Comparison of ENCODE assay signal across 8 cellular contexts in genomic region chr17:1882836-1883235, GRCh38. TPM values are rescaled to one million over a fixed set of nuclear protein-coding genes. Genes with fewer than 3 reads are reported as not detected.
A peak's percentile ranks its signal among the peaks of the same experiment; 100 is the strongest.
DNase-seq lines count a peak whose midpoint lies in the region; ATAC-seq and TF ChIP-seq lines count a peak whose summit lies in the region.

No MANE protein-coding gene starts in this region.

- TF ChIP-seq CTCF in AG10803 (conservative IDR thresholded peaks at IDR 0.05; ENCODE audit: low read length) (peak; percentile 67), GM13976 (IDR thresholded peaks at IDR 0.05; ENCODE audit: borderline replicate concordance, control extremely low read depth, extremely low read depth, insufficient read depth, missing control alignments) (peak; percentile 33), ovary (IDR thresholded peaks at IDR 0.05) (peak in 2 of 3 donors; percentile 13 to 16)

- H3K4me3 ChIP-seq in AG10803 (ENCODE audit: low read length) = no peak overlapping the region
- H3K4me3 ChIP-seq in ovary = no peak overlapping the region

- no peak overlapping the region for H3K27ac ChIP-seq in ovary

- no peak for TF ChIP-seq EP300 in ovary (IDR thresholded peaks at IDR 0.05)

- intact Hi-C loops in ovary (cut with DNase I) = no loop called here

- 76 to 84% (median 78%) methylated on average over 10 of the region's 10 CpGs for WGBS in ovary, 3 donors

- TF ChIP-seq POLR2A in ovary (IDR thresholded peaks at IDR 0.05) = no peak

- ATAC-seq in esophagus mucosa (peak; percentile 45), HG03045 (IDR thresholded peaks at IDR 0.05; ENCODE audit: unreplicated experiment) (no peak), HG02642 (IDR thresholded peaks at IDR 0.05; ENCODE audit: poor library complexity, unreplicated experiment) (no peak)

- H3K27me3 ChIP-seq in ovary = no peaks in the 10 kb centered on the region

- no peaks in the 10 kb centered on the region for H3K36me3 ChIP-seq in ovary

- DNase-seq in AG10803 (ENCODE audit: low read depth) (peak; percentile 43), GM13976 (ENCODE audit: low spot score) (peak; percentile 61), SK-N-DZ (ENCODE audit: low spot score) (peak; percentile 44), ovary (no peak), NCI-H446 (lab: John Stamatoyannopoulos, UW) (no peak)

- H3K4me1 ChIP-seq in ovary (ENCODE audit: insufficient read depth) = no peaks in the 10 kb centered on the region

- in situ Hi-C loops in GM13976 (cut with MboI; ENCODE audit: low sequenced_read_pairs, unreplicated experiment) = loop anchor here (25.0 kb wide), 1 partner anchor 404 kb away; no protein-coding TSS in a partner anchor

- H3K9me3 ChIP-seq in ovary = no peaks in the 10 kb centered on the region

RNA-seq across cellular contexts. Expression of gene RPA1, which starts 53.0 kb away (rescaled TPM):
- polyA plus RNA-seq in SK-N-DZ (2014; cell fraction: cytosol; rRNA removed) = 20.6 and 27.8 TPM in 2 replicates
- 24.8 and 38.3 TPM in 2 replicates for polyA plus RNA-seq in SK-N-DZ (2014; cell fraction: nucleus; rRNA removed)
- total RNA-seq in esophagus mucosa (87.5 TPM), ovary (100 to 1,000 TPM in 5 of 7 donors, 10 to 100 TPM in 2; 20.7 to 137 (median 116) TPM)
- polyA plus RNA-seq in ovary = 10 to 100 TPM; 37.0 to 63.6 TPM

RNA-seq across cellular contexts. Expression of gene SMYD4, which starts 53.1 kb away (rescaled TPM):
- polyA plus RNA-seq in SK-N-DZ (2014; cell fraction: cytosol; rRNA removed) = 18.8 and 23.3 TPM in 2 replicates
- 18.7 and 33.4 TPM in 2 replicates for polyA plus RNA-seq in SK-N-DZ (2014; cell fraction: nucleus; rRNA removed)
- total RNA-seq in esophagus mucosa = 5.7 TPM
- total RNA-seq in ovary = 10 to 100 TPM; 11.3 to 22.0 (median 17.5) TPM
- 10 to 100 TPM in 1 of 2 donors, 1 to 10 TPM in 1; 8.5 to 16.3 TPM for polyA plus RNA-seq in ovary

Comparison
In these comparisons a context has a peak if more than half of its experiments do, and no peak if none do; other contexts are left out.
1. DNase-seq: peak in AG10803 (single experiment), GM13976 (single experiment) and SK-N-DZ (single experiment); none in ovary (0 of 5) and NCI-H446 (0 of 2).
2. CTCF ChIP-seq: peak in every context shown above with its lines; median percentile 67 in AG10803; 33 in GM13976; 14 in ovary.